ENCODE assay signal across 12 cellular contexts in genomic region chr9:79617395-79617794, GRCh38. TPM values are rescaled to one million over a fixed set of nuclear protein-coding genes. Genes with fewer than 3 reads are reported as not detected.
A peak's percentile ranks its signal among the peaks of the same experiment; 100 is the strongest.
DNase-seq lines count a peak whose midpoint lies in the region; ATAC-seq, FAIRE-seq and TF ChIP-seq lines count a peak whose summit lies in the region.
"Had no signal": no experiment of that assay in that cellular context is flagged by ENCODE, and none has a peak within 500 bp of the region (broad histone marks: within the 10 kb centered on the region; RNA-seq: fewer than 3 reads in every experiment).

No MANE protein-coding gene starts in this region.

- in situ Hi-C loops in transverse colon (cut with MboI; ENCODE audit: low pct_ligation_motif_present in 1 of 4, low pct_unique_long_range_greater_than_20kb in 1 of 4, low sequenced_read_pairs in 3 of 4), result no loop called here

- TF ChIP-seq EP300 in transverse colon (IDR thresholded peaks at IDR 0.05; ENCODE audit: low read depth), result no peak

- 32 to 36% methylated on average over 3 to 4 of the region's 4 CpGs for WGBS in transverse colon (ENCODE audit: low coverage in 1 of 2), 2 donors

- no peak overlapping the region for H3K4me3 ChIP-seq in mucosa of descending colon
- no peak overlapping the region for H3K4me3 ChIP-seq in transverse colon
- H3K4me3 ChIP-seq: coronary artery had no signal

- H3K9me3 ChIP-seq in mucosa of descending colon (no peaks in the 10 kb centered on the region), transverse colon (no peaks in the 10 kb centered on the region)

- H3K27ac ChIP-seq in transverse colon, result peak overlapping the region in 3 of 4 donors; percentile 24 to 63 (median 28)
- H3K27ac ChIP-seq: coronary artery had no signal

- H3K36me3 ChIP-seq in mucosa of descending colon (ENCODE audit: low read depth) (no peaks in the 10 kb centered on the region), transverse colon (no peaks in the 10 kb centered on the region)

- peak; percentile 51 for FAIRE-seq in endometrium (lab: Jason Lieb, UNC)
- FAIRE-seq: islet of Langerhans had no signal

- H3K4me1 ChIP-seq in mucosa of descending colon (ENCODE audit: low read depth) (peaks cover 9% of the 10 kb centered on the region), transverse colon (peaks cover 4 to 20% (median 17%) of the 10 kb centered on the region in 4 donors)

- intact Hi-C loops in mucosa of descending colon (cut with DNase I, micrococcal nuclease), result no loop called here
- intact Hi-C loops in transverse colon (cut with DNase I; ENCODE audit: low total_unique reads), result no loop called here

- no peak for TF ChIP-seq POLR2A in transverse colon (IDR thresholded peaks at IDR 0.05)

- peak; percentile 7 for DNase-seq in HuH-7 (ENCODE audit: low spot score)
- peak in 1 of 3 donors; percentile 38 for DNase-seq in mucosa of descending colon
- peak; percentile 52 for DNase-seq in transverse colon
- no peak for DNase-seq in NCI-H1048 (lab: John Stamatoyannopoulos, UW)
- DNase-seq in AML-193 (lab: John Stamatoyannopoulos, UW), result no peak
- DNase-seq in cerebellum (ENCODE audit: low spot score), result no peak
- DNase-seq: activated naive CD4-positive, alpha-beta T cell treated with anti-CD3 and anti-CD28 coated beads, Interleukin-2, amount 10 ng/mL, durations not matched to agents 7 days and 5 days; retina; stimulated activated naive CD4-positive, alpha-beta T cell treated with Interleukin-2 at 50 U/mL for 16 hours had no signal

- H3K27me3 ChIP-seq in transverse colon, result no peaks in the 10 kb centered on the region

- TF ChIP-seq CTCF in mucosa of descending colon (IDR thresholded peaks at IDR 0.05) (no peak), transverse colon (IDR thresholded peaks at IDR 0.05) (no peak)

- peak; percentile 76 for ATAC-seq in mucosa of descending colon

RNA-seq across cellular contexts. Expression of gene TLE4, which starts 45.6 kb away (rescaled TPM):
- total RNA-seq in mucosa of descending colon, result 10 to 100 TPM; 23.9 to 38.4 (median 29.8) TPM
- 10 to 100 TPM; 19.3 to 87.5 (median 41.5) TPM for total RNA-seq in transverse colon
- 27.3 TPM for total RNA-seq in cerebellum

Comparison
In these comparisons a context has a peak if more than half of its experiments do, and no peak if none do; other contexts are left out.
1. DNase-seq: peak in HuH-7 (single experiment) and transverse colon (single experiment); none in NCI-H1048 (single experiment), AML-193 (0 of 2) and cerebellum (single experiment).